Comparison of ENCODE assay signal across 14 cellular contexts in the genomic region with DNA sequence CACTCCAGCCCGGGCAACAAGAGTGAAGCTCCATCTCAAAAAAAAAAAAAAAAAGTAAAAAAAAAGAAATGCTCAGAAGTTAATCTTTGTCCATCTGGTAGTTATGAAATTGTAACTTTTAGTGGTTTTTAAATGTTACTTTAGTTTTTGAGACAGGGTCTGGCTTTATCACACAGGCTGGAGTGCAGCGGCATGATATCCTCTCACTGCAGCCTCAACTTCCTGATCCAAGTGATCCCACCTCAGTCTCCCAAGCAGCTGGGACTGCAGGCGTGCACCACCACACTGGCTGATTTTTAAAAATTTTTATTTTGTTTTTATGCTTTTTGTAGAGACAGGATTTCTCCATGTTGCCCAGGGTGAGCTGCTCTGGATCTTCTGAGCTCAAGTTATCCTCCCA. TPM values are rescaled to one million over a fixed set of nuclear protein-coding genes. Genes with fewer than 3 reads are reported as not detected.
DNase-seq lines count a peak whose midpoint lies in the region; ATAC-seq and TF ChIP-seq lines count a peak whose summit lies in the region.
"Had no signal": no experiment of that assay in that cellular context is flagged by ENCODE, and none has a peak within 500 bp of the region (broad histone marks: within the 10 kb centered on the region; RNA-seq: fewer than 3 reads in every experiment).

No MANE protein-coding gene starts in this region.

- peak overlapping the region; percentile 45 for H3K27ac Mint-ChIP-seq in T-helper 2 cell treated with Interferon-gamma antibody and Interleukin-4, amounts not matched to agents 5 μg/mL and 100 μg/mL, for 36 hours
- H3K27ac Mint-ChIP-seq in activated B cell treated with CpG ODN at 0.5 μM for 24 hours: peak overlapping the region; percentile 97
- H3K27ac Mint-ChIP-seq in nephron: peak overlapping the region in 2 of 3 experiments; percentile 26 to 84

- in situ Hi-C loops in KBM-7 (cut with MboI; ENCODE audit: low pct_unique_long_range_greater_than_20kb, low sequenced_read_pairs): no loop called here

- H3K36me3 Mint-ChIP-seq in T-helper 2 cell treated with Interferon-gamma antibody and Interleukin-4, amounts not matched to agents 5 μg/mL and 100 μg/mL, for 36 hours (ENCODE audit: low read depth): no peaks in the 10 kb centered on the region
- H3K36me3 Mint-ChIP-seq in activated B cell treated with CpG ODN at 0.5 μM for 24 hours (ENCODE audit: low read depth) (peaks cover 6% of the 10 kb centered on the region), nephron (ENCODE audit: low read depth) (no peaks in the 10 kb centered on the region)

- no peak for ATAC-seq in activated B cell treated with CpG ODN at 0.5 μM for 24 hours (ENCODE audit: low read depth)

- H3K27me3 Mint-ChIP-seq in T-helper 2 cell treated with Interferon-gamma antibody and Interleukin-4, amounts not matched to agents 5 μg/mL and 100 μg/mL, for 36 hours (ENCODE audit: low read depth): peaks cover 6% of the 10 kb centered on the region
- H3K27me3 Mint-ChIP-seq in activated B cell treated with CpG ODN at 0.5 μM for 24 hours (no peaks in the 10 kb centered on the region), nephron (ENCODE audit: low read depth) (no peaks in the 10 kb centered on the region)
- H3K27me3 Mint-ChIP-seq: activated CD4-positive, alpha-beta T cell treated with anti-CD3 and anti-CD28 coated beads, Interleukin-2, amount 10 ng/mL, durations not matched to agents 7 days and 5 days had no signal

- H3K9me3 Mint-ChIP-seq in T-helper 2 cell treated with Interferon-gamma antibody and Interleukin-4, amounts not matched to agents 5 μg/mL and 100 μg/mL, for 36 hours: no peaks in the 10 kb centered on the region
- H3K9me3 Mint-ChIP-seq in activated B cell treated with CpG ODN at 0.5 μM for 24 hours (no peaks in the 10 kb centered on the region), nephron (no peaks in the 10 kb centered on the region)
- H3K9me3 Mint-ChIP-seq: activated CD4-positive, alpha-beta T cell treated with anti-CD3 and anti-CD28 coated beads, Interleukin-2, amount 10 ng/mL, durations not matched to agents 7 days and 5 days had no signal

- CTCF ChIA-PET in activated B cell treated with CpG ODN at 0.5 μM for 24 hours (lab: Charles Lee): no interaction called here

- DNase-seq in T-helper 2 cell treated with Interferon-gamma antibody and Interleukin-4, amounts not matched to agents 5 μg/mL and 100 μg/mL, for 36 hours (ENCODE audit: low spot score): no peak
- DNase-seq in T-helper 2 cell (no peak), KBM-7 (peak; percentile 37), activated B cell treated with CpG ODN at 0.5 μM for 24 hours (no peak), middle frontal gyrus (ENCODE audit: extremely low spot score, low spot score) (no peak), iPS-NIHi7 (ENCODE audit: extremely low spot score) (no peak), NCI-H1092 (lab: John Stamatoyannopoulos, UW) (no peak)
- DNase-seq: activated CD4-positive, alpha-beta T cell treated with anti-CD3 and anti-CD28 coated beads, Interleukin-2, amount 10 ng/mL, durations not matched to agents 7 days and 5 days; mucosa of descending colon; NCI-H2107; testis had no signal

- POLR2A ChIA-PET in activated B cell treated with CpG ODN at 0.5 μM for 24 hours (lab: Charles Lee): interaction anchor here (0.6 to 3.5 kb wide), 10 partner anchors 8 to 394 kb away, joined by 3 to 186 read pairs (median 10); partner anchors contain the start of genes CLPX, PARP16 and RNU5A-1

- TF ChIP-seq CTCF in activated B cell treated with CpG ODN at 0.5 μM for 24 hours (IDR thresholded peaks at IDR 0.05) (no peak), nephron (IDR thresholded peaks at IDR 0.05; ENCODE audit: unreplicated experiment in 3 of 3) (no peak)

- H3K4me3 Mint-ChIP-seq in T-helper 2 cell treated with Interferon-gamma antibody and Interleukin-4, amounts not matched to agents 5 μg/mL and 100 μg/mL, for 36 hours: no peak overlapping the region
- H3K4me3 Mint-ChIP-seq in activated B cell treated with CpG ODN at 0.5 μM for 24 hours (no peak overlapping the region), nephron (no peak overlapping the region)

- peaks cover 27% of the 10 kb centered on the region for H3K4me1 Mint-ChIP-seq in T-helper 2 cell treated with Interferon-gamma antibody and Interleukin-4, amounts not matched to agents 5 μg/mL and 100 μg/mL, for 36 hours (ENCODE audit: low read depth)
- H3K4me1 Mint-ChIP-seq in activated B cell treated with CpG ODN at 0.5 μM for 24 hours (peaks cover 25% of the 10 kb centered on the region), nephron (peaks cover 40% of the 10 kb centered on the region)

- intact Hi-C loops in activated B cell treated with CpG ODN at 0.5 μM for 24 hours (cut with micrococcal nuclease): loop anchor here (2.0 to 10.0 kb wide), 4 partner anchors 257 to 1199 kb away; partner anchors contain the start of genes DIS3L, PCLAF, RPL4 and TRIP4

RNA-seq across cellular contexts. Expression of gene RNU5B-1, which starts 1.3 kb away (rescaled TPM):
- total RNA-seq in activated B cell treated with CpG ODN at 0.5 μM for 24 hours: 32.5 TPM in 1 of 2 replicates, not detected in the other
- total RNA-seq: T-helper 1 cell treated with Interleukin-12 subunit alpha and Interleukin-12 subunit beta and Interleukin-4 antibody, amounts not matched to agents 30 ng/mL and 1 ng/mL, for 36 hours; testis had no signal

RNA-seq across cellular contexts. Expression of gene RNU5A-1, which starts 9.9 kb away (rescaled TPM):
- total RNA-seq in activated B cell treated with CpG ODN at 0.5 μM for 24 hours: not detected in 2 replicates
- total RNA-seq: activated CD4-positive, alpha-beta T cell treated with anti-CD3 and anti-CD28 coated beads, Interleukin-2, amount 10 ng/mL, durations not matched to agents 7 days and 5 days; cardiac septum; mucosa of descending colon; T-helper 1 cell treated with Interleukin-12 subunit alpha and Interleukin-12 subunit beta and Interleukin-4 antibody, amounts not matched to agents 30 ng/mL and 1 ng/mL, for 36 hours; testis had no signal

RNA-seq across cellular contexts. Expression of gene PARP16, which starts 19.1 kb away (rescaled TPM):
- 11.2 and 11.5 TPM in 2 replicates for total RNA-seq in activated B cell treated with CpG ODN at 0.5 μM for 24 hours

Comparison
In these comparisons a context has a peak if more than half of its experiments do, and no peak if none do; other contexts are left out.
1. H3K27ac Mint-ChIP-seq: peak in every context shown above with its lines; median percentile 97 in activated B cell treated with CpG ODN at 0.5 μM for 24 hours; 55 in nephron; 45 in T-helper 2 cell treated with Interferon-gamma antibody and Interleukin-4, amounts not matched to agents 5 μg/mL and 100 μg/mL, for 36 hours.